ENCODE assay signal across 9 cellular contexts in genomic region chr7:84196007-84196551, GRCh38. TPM values are rescaled to one million over a fixed set of nuclear protein-coding genes. Genes with fewer than 3 reads are reported as not detected.
DNase-seq lines count a peak whose midpoint lies in the region; ATAC-seq and TF ChIP-seq lines count a peak whose summit lies in the region.
"Had no signal": no experiment of that assay in that cellular context is flagged by ENCODE, and none has a peak within 500 bp of the region (broad histone marks: within the 10 kb centered on the region; RNA-seq: fewer than 3 reads in every experiment).

No MANE protein-coding gene starts in this region.

- H3K27me3 ChIP-seq in kidney epithelial cell (ENCODE audit: control insufficient read depth, insufficient read depth, low read length): no peaks in the 10 kb centered on the region
- no peaks in the 10 kb centered on the region for H3K27me3 ChIP-seq in transverse colon

- H3K4me1 ChIP-seq in transverse colon: no peaks in the 10 kb centered on the region

- H3K27ac ChIP-seq in transverse colon: peak overlapping the region; percentile 62 to 84 (median 66)

- peak overlapping the region; percentile 91 for H3K4me3 Mint-ChIP-seq in activated naive CD4-positive, alpha-beta T cell treated with anti-CD3 and anti-CD28 coated beads, Interleukin-2, amount 10 ng/mL, durations not matched to agents 7 days and 5 days
- H3K4me3 Mint-ChIP-seq in brain: peak overlapping the region; percentile 91 to 97 (median 94)

- intact Hi-C loops in transverse colon (cut with DNase I; ENCODE audit: low total_unique reads): loop anchor here (10.0 kb wide), 1 partner anchor 119 kb away; no protein-coding TSS in a partner anchor

- H3K27ac Mint-ChIP-seq in activated naive CD4-positive, alpha-beta T cell treated with anti-CD3 and anti-CD28 coated beads, Interleukin-2, amount 10 ng/mL, durations not matched to agents 7 days and 5 days: no peak overlapping the region
- H3K27ac Mint-ChIP-seq in activated naive CD4-positive, alpha-beta T cell treated with anti-CD3 and anti-CD28 coated beads, Interleukin-2, amount 50 U/mL, for 72 hours: peak overlapping the region in 1 of 2 donors; percentile 3
- peak overlapping the region; percentile 84 to 99 (median 93) for H3K27ac Mint-ChIP-seq in brain

- CTCF ChIA-PET in activated naive CD4-positive, alpha-beta T cell treated with anti-CD3 and anti-CD28 coated beads, Interleukin-2, amount 10 ng/mL, durations not matched to agents 7 days and 5 days (lab: Charles Lee): interaction anchor here (1.2 kb wide), 1 partner anchor 260 kb away, joined by 3 read pairs; no protein-coding TSS in a partner anchor

- H3K4me3 ChIP-seq in kidney epithelial cell (ENCODE audit: low read depth, low read length) (peak overlapping the region; percentile 9), transverse colon (peak overlapping the region in 3 of 4 donors; percentile 1 to 54 (median 4))

- TF ChIP-seq EP300 in transverse colon (IDR thresholded peaks at IDR 0.05; ENCODE audit: low read depth): no peak

- DNase-seq in activated naive CD4-positive, alpha-beta T cell treated with anti-CD3 and anti-CD28 coated beads, Interleukin-2, amount 10 ng/mL, durations not matched to agents 7 days and 5 days: no peak
- DNase-seq in activated naive CD4-positive, alpha-beta T cell treated with anti-CD3 and anti-CD28 coated beads, Interleukin-2, amount 50 U/mL, for 72 hours (ENCODE audit: low spot score in 2 of 2): no peak
- DNase-seq in kidney epithelial cell (ENCODE audit: low read depth): no peak
- DNase-seq in transverse colon: no peak
- no peak for DNase-seq in superior temporal gyrus (ENCODE audit: extremely low spot score)
- DNase-seq in DMS153 (lab: John Stamatoyannopoulos, UW): no peak
- DNase-seq: CD8-positive, alpha-beta memory T cell had no signal

- no peaks in the 10 kb centered on the region for H3K9me3 ChIP-seq in transverse colon

- in situ Hi-C loops in transverse colon (cut with MboI; ENCODE audit: low pct_ligation_motif_present in 1 of 4, low pct_unique_long_range_greater_than_20kb in 1 of 4, low sequenced_read_pairs in 3 of 4): loop anchor here in 2 of 4 donors (10.0 to 25.0 kb wide), 2 partner anchors 211 to 816 kb away; no protein-coding TSS in a partner anchor

- TF ChIP-seq CTCF in brain (conservative IDR thresholded peaks at IDR 0.05): no peak
- no peak for TF ChIP-seq CTCF in kidney epithelial cell (IDR thresholded peaks at IDR 0.05; ENCODE audit: insufficient read depth, low read length, poor library complexity, severe bottlenecking)
- no peak for TF ChIP-seq CTCF in transverse colon (IDR thresholded peaks at IDR 0.05)

- no peaks in the 10 kb centered on the region for H3K36me3 Mint-ChIP-seq in activated naive CD4-positive, alpha-beta T cell treated with anti-CD3 and anti-CD28 coated beads, Interleukin-2, amount 10 ng/mL, durations not matched to agents 7 days and 5 days
- no peaks in the 10 kb centered on the region for H3K36me3 Mint-ChIP-seq in activated naive CD4-positive, alpha-beta T cell treated with anti-CD3 and anti-CD28 coated beads, Interleukin-2, amount 50 U/mL, for 72 hours
- H3K36me3 Mint-ChIP-seq in brain: no peaks in the 10 kb centered on the region
- H3K36me3 Mint-ChIP-seq: CD8-positive, alpha-beta memory T cell had no signal

- TF ChIP-seq POLR2A in transverse colon (IDR thresholded peaks at IDR 0.05): no peak

- no peak for ATAC-seq in activated naive CD4-positive, alpha-beta T cell treated with anti-CD3 and anti-CD28 coated beads, Interleukin-2, amount 50 U/mL, for 72 hours
- ATAC-seq in HG03565 (IDR thresholded peaks at IDR 0.05; ENCODE audit: unreplicated experiment): no peak

- peaks cover 13% of the 10 kb centered on the region for H3K27me3 Mint-ChIP-seq in activated naive CD4-positive, alpha-beta T cell treated with anti-CD3 and anti-CD28 coated beads, Interleukin-2, amount 10 ng/mL, durations not matched to agents 7 days and 5 days
- peaks cover 5% of the 10 kb centered on the region for H3K27me3 Mint-ChIP-seq in brain

- peaks cover 33% of the 10 kb centered on the region for H3K4me1 Mint-ChIP-seq in activated naive CD4-positive, alpha-beta T cell treated with anti-CD3 and anti-CD28 coated beads, Interleukin-2, amount 10 ng/mL, durations not matched to agents 7 days and 5 days
- peaks cover 55% of the 10 kb centered on the region for H3K4me1 Mint-ChIP-seq in brain

- no peaks in the 10 kb centered on the region for H3K9me3 Mint-ChIP-seq in activated naive CD4-positive, alpha-beta T cell treated with anti-CD3 and anti-CD28 coated beads, Interleukin-2, amount 10 ng/mL, durations not matched to agents 7 days and 5 days
- H3K9me3 Mint-ChIP-seq in activated naive CD4-positive, alpha-beta T cell treated with anti-CD3 and anti-CD28 coated beads, Interleukin-2, amount 50 U/mL, for 72 hours: no peaks in the 10 kb centered on the region
- H3K9me3 Mint-ChIP-seq in brain: no peaks in the 10 kb centered on the region

- H3K36me3 ChIP-seq in kidney epithelial cell (ENCODE audit: control insufficient read depth, insufficient read depth, low read length): no peaks in the 10 kb centered on the region
- H3K36me3 ChIP-seq in transverse colon: no peaks in the 10 kb centered on the region

- 20 to 48% methylated on average over 1 to 4 of the region's 4 CpGs for WGBS in transverse colon (ENCODE audit: low coverage in 1 of 2), 2 donors

RNA-seq across cellular contexts. Expression of gene SEMA3A, which starts 1.5 kb away (rescaled TPM):
- total RNA-seq in activated naive CD4-positive, alpha-beta T cell treated with anti-CD3 and anti-CD28 coated beads, Interleukin-2, amount 50 U/mL, for 72 hours: 1 to 10 TPM; 1.7 to 2.3 TPM
- 0.25 TPM for polyA plus RNA-seq in brain (ENCODE audit: insufficient read depth, low read depth, low replicate concordance)
- total RNA-seq in kidney epithelial cell (6.2 and 6.8 TPM in 2 replicates), transverse colon (1 to 10 TPM in 3 of 4 donors, under 1 TPM in 1; 1.00 to 8.3 (median 4.7) TPM)
- total RNA-seq: CD8-positive, alpha-beta memory T cell had no signal
- polyA plus RNA-seq: CD8-positive, alpha-beta memory T cell had no signal
